Comparison of ENCODE assay signal across 8 cellular contexts in the genomic region with DNA sequence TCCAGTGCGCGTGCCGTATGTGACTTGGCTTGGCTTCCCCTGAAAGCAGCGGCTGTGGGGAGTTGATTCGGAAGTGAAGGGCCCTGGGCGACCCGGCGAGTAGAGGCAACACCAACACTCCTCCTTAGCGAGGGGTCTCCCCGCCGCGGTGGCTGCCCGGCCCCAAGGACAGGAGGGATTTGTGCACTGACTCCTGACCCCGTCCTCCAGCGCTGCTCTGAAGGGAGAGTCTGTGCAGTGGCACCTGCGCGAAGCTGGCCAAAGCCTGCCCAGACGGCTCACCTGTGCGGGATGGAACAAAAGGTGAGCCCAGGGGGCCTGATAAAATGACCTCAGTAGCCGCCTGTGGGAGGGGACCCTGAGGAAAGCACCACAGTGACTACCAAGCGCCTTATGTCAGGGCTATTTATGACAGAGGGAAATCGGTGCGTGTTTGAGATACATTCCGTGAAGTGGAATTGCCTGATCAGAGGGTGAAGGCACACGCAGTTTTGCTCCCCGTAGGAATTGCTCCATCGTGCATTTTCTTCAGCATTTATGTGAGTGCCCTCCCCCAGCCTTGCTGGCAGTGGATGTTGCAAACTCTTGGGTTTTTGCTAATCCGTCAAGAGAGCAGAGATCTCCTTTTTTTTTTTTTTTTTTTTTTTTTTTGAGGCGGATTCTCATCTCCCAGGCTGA. TPM values are rescaled to one million over a fixed set of nuclear protein-coding genes. Genes with fewer than 3 reads are reported as not detected.
DNase-seq lines count a peak whose midpoint lies in the region; ATAC-seq lines count a peak whose summit lies in the region.
"Not testable (repeated sequence)": the region's sequence is repeated elsewhere in the genome, so short reads cannot be mapped to it uniquely, and the experiment has no call there.

No MANE protein-coding gene starts in this region.

- not testable (repeated sequence) for H3K4me1 ChIP-seq in CD8-positive, alpha-beta memory T cell (ENCODE audit: insufficient read depth, low read length); esophagus (ENCODE audit: control insufficient read depth in 2 of 2, insufficient read depth in 2 of 2, low read length in 1 of 2)

- peak overlapping the region in 2 of 8 donors; percentile 17 to 58 for H3K27ac Mint-ChIP-seq in CD8-positive, alpha-beta memory T cell
- not testable (repeated sequence) for H3K27ac Mint-ChIP-seq in memory B cell; stimulated activated naive B cell treated with anti-CD40 and anti-IgM and Interleukin-4, amounts not matched to agents 10 μg/mL and 1 μg/mL and 100 μg/mL, for 72 hours

- not testable (repeated sequence) for H3K4me1 Mint-ChIP-seq in CD8-positive, alpha-beta memory T cell; memory B cell; stimulated activated naive B cell treated with anti-CD40 and anti-IgM and Interleukin-4, amounts not matched to agents 10 μg/mL and 1 μg/mL and 100 μg/mL, for 72 hours

- CTCF ChIA-PET in CD8-positive, alpha-beta memory T cell (lab: Charles Lee), result interaction anchor here (1.5 kb wide), 1 partner anchor 10 kb away, joined by 4 read pairs; no protein-coding TSS in a partner anchor

- H3K36me3 Mint-ChIP-seq in CD8-positive, alpha-beta memory T cell; memory B cell; stimulated activated naive B cell treated with anti-CD40 and anti-IgM and Interleukin-4, amounts not matched to agents 10 μg/mL and 1 μg/mL and 100 μg/mL, for 72 hours: not testable (repeated sequence)

- H3K4me3 ChIP-seq in CD8-positive, alpha-beta memory T cell (ENCODE audit: low read length), result not testable (repeated sequence)
- H3K4me3 ChIP-seq in esophagus (ENCODE audit: low read depth in 1 of 2, low read length in 2 of 2), result peak overlapping the region; percentile 32 to 48

- H3K27ac ChIP-seq in CD8-positive, alpha-beta memory T cell (ENCODE audit: low read depth, low read length), result peak overlapping the region; percentile 9
- H3K27ac ChIP-seq in esophagus (ENCODE audit: low read depth in 2 of 2, low read length in 1 of 2), result not testable (repeated sequence)

- not testable (repeated sequence) for H3K27me3 ChIP-seq in CD8-positive, alpha-beta memory T cell (ENCODE audit: insufficient read depth, low read length, poor library complexity, severe bottlenecking); esophagus (ENCODE audit: control insufficient read depth in 1 of 2, insufficient read depth in 2 of 2, low read length in 2 of 2)

- H3K36me3 ChIP-seq in CD8-positive, alpha-beta memory T cell (ENCODE audit: insufficient read depth, low read length); esophagus (ENCODE audit: control insufficient read depth in 2 of 2, insufficient read depth in 2 of 2, low read length in 1 of 2): not testable (repeated sequence)

- not testable (repeated sequence) for H3K9me3 ChIP-seq in CD8-positive, alpha-beta memory T cell (ENCODE audit: low read length); esophagus (ENCODE audit: control insufficient read depth in 2 of 2, insufficient read depth in 1 of 2, low read depth in 1 of 2, low read length in 1 of 2)

- ATAC-seq in GM19467 (IDR thresholded peaks at IDR 0.05; ENCODE audit: unreplicated experiment) (peak; percentile 58), HG03135 (IDR thresholded peaks at IDR 0.05; ENCODE audit: unreplicated experiment) (peak; percentile 52), memory B cell (ENCODE audit: low read depth) (peak; percentile 63)
- peak; percentile 77 to 78 for ATAC-seq in stimulated activated naive B cell treated with anti-CD40 and anti-IgM and Interleukin-4, amounts not matched to agents 10 μg/mL and 1 μg/mL and 100 μg/mL, for 72 hours (replicated peaks)

- H3K9me3 Mint-ChIP-seq in CD8-positive, alpha-beta memory T cell; memory B cell; stimulated activated naive B cell treated with anti-CD40 and anti-IgM and Interleukin-4, amounts not matched to agents 10 μg/mL and 1 μg/mL and 100 μg/mL, for 72 hours: not testable (repeated sequence)

- POLR2A ChIA-PET in CD8-positive, alpha-beta memory T cell (lab: Charles Lee), result not testable (repeated sequence)

- peak in 1 of 5 donors; percentile 20 for DNase-seq in CD8-positive, alpha-beta memory T cell
- DNase-seq in NOMO-1 (lab: John Stamatoyannopoulos, UW; ENCODE audit: unreplicated experiment in 2 of 2) (peak; percentile 40 to 58), memory B cell (ENCODE audit: low spot score in 2 of 2) (peak in 1 of 2 donors; percentile 19)
- peak; percentile 35 to 38 for DNase-seq in activated T-cell treated with anti-CD3 and anti-CD28 coated beads, Interleukin-2, amount 50 U/mL, for 48 hours
- DNase-seq in stimulated activated naive B cell treated with anti-CD40 and anti-IgM and Interleukin-4, amounts not matched to agents 10 μg/mL and 1 μg/mL and 100 μg/mL, for 72 hours, result not testable (repeated sequence)

- H3K4me3 Mint-ChIP-seq in CD8-positive, alpha-beta memory T cell, result peak overlapping the region; percentile 9 to 80 (median 73)
- peak overlapping the region; percentile 70 for H3K4me3 Mint-ChIP-seq in memory B cell
- H3K4me3 Mint-ChIP-seq in stimulated activated naive B cell treated with anti-CD40 and anti-IgM and Interleukin-4, amounts not matched to agents 10 μg/mL and 1 μg/mL and 100 μg/mL, for 72 hours, result peak overlapping the region; percentile 80 to 85

- WGBS in esophagus, 2 donors, result 5 to 6% methylated on average over 9 to 10 of the region's 29 CpGs

- not testable (repeated sequence) for H3K27me3 Mint-ChIP-seq in CD8-positive, alpha-beta memory T cell; memory B cell; stimulated activated naive B cell treated with anti-CD40 and anti-IgM and Interleukin-4, amounts not matched to agents 10 μg/mL and 1 μg/mL and 100 μg/mL, for 72 hours

RNA-seq across cellular contexts. Expression of a gene that starts 22.5 kb away (rescaled TPM):
- under 1 TPM; 0.57 to 0.91 TPM for total RNA-seq in CD8-positive, alpha-beta memory T cell
- not detected for polyA plus RNA-seq in CD8-positive, alpha-beta memory T cell
- under 1 TPM; 0.05 to 0.12 TPM for polyA plus RNA-seq in esophagus

RNA-seq across cellular contexts. Expression of a gene that starts 34.8 kb away (rescaled TPM):
- total RNA-seq in CD8-positive, alpha-beta memory T cell, result 100 to 1,000 TPM; 929 to 961 TPM
- 103 TPM for polyA plus RNA-seq in CD8-positive, alpha-beta memory T cell
- polyA plus RNA-seq in esophagus, result 100 to 1,000 TPM; 156 to 247 TPM

RNA-seq across cellular contexts. Expression of a gene that starts 40.4 kb away (rescaled TPM):
- total RNA-seq in CD8-positive, alpha-beta memory T cell, result 100 to 1,000 TPM; 694 to 710 TPM
- polyA plus RNA-seq in CD8-positive, alpha-beta memory T cell, result 283 TPM
- polyA plus RNA-seq in esophagus, result 10 to 100 TPM; 68.4 to 87.5 TPM
